8 cellular contexts compared by ENCODE assay signal in genomic region chr5:148457183-148457620, GRCh38.
DNase-seq lines count a peak whose midpoint lies in the region; ATAC-seq and TF ChIP-seq lines count a peak whose summit lies in the region.

No MANE protein-coding gene starts in this region.

- DNase-seq in ELR (ENCODE audit: low read depth) (peak; percentile 24), NCI-H1417 treated with DMSO at 0.1 percent for 48 hours (lab: John Stamatoyannopoulos, UW) (peak; percentile 55), astrocyte of the hippocampus (ENCODE audit: low read depth, low spot score) (peak; percentile 19), osteocyte (ENCODE audit: extremely low spot score, unreplicated experiment) (no peak), SKM-1 (lab: John Stamatoyannopoulos, UW; ENCODE audit: unreplicated experiment) (no peak), NK-92 (lab: John Stamatoyannopoulos, UW; ENCODE audit: unreplicated experiment) (no peak)

- peaks cover 63% of the 10 kb centered on the region for H3K27me3 Mint-ChIP-seq in osteocyte (ENCODE audit: unreplicated experiment)

- no peak overlapping the region for H3K27ac Mint-ChIP-seq in osteocyte (ENCODE audit: unreplicated experiment)

- TF ChIP-seq CTCF in osteocyte (IDR thresholded peaks at IDR 0.05) = peak; percentile 25

- H3K4me1 Mint-ChIP-seq in osteocyte (ENCODE audit: unreplicated experiment) = peaks cover 6% of the 10 kb centered on the region

- no peaks in the 10 kb centered on the region for H3K36me3 Mint-ChIP-seq in osteocyte (ENCODE audit: unreplicated experiment)

- H3K9me3 Mint-ChIP-seq in osteocyte (ENCODE audit: unreplicated experiment) = peaks cover 5% of the 10 kb centered on the region

- ATAC-seq in GM21717 (IDR thresholded peaks at IDR 0.05; ENCODE audit: unreplicated experiment) (peak; percentile 59), esophagus mucosa (no peak)

- H3K4me3 Mint-ChIP-seq in osteocyte (ENCODE audit: unreplicated experiment) = no peak overlapping the region

Comparison
In these comparisons a context has a peak if more than half of its experiments do, and no peak if none do; other contexts are left out.
1. DNase-seq: peak in ELR (single experiment), NCI-H1417 treated with DMSO at 0.1 percent for 48 hours (single experiment) and astrocyte of the hippocampus (single experiment); none in osteocyte (single experiment), SKM-1 (single experiment) and NK-92 (single experiment).